20 cellular contexts compared by ENCODE assay signal in the genomic region with DNA sequence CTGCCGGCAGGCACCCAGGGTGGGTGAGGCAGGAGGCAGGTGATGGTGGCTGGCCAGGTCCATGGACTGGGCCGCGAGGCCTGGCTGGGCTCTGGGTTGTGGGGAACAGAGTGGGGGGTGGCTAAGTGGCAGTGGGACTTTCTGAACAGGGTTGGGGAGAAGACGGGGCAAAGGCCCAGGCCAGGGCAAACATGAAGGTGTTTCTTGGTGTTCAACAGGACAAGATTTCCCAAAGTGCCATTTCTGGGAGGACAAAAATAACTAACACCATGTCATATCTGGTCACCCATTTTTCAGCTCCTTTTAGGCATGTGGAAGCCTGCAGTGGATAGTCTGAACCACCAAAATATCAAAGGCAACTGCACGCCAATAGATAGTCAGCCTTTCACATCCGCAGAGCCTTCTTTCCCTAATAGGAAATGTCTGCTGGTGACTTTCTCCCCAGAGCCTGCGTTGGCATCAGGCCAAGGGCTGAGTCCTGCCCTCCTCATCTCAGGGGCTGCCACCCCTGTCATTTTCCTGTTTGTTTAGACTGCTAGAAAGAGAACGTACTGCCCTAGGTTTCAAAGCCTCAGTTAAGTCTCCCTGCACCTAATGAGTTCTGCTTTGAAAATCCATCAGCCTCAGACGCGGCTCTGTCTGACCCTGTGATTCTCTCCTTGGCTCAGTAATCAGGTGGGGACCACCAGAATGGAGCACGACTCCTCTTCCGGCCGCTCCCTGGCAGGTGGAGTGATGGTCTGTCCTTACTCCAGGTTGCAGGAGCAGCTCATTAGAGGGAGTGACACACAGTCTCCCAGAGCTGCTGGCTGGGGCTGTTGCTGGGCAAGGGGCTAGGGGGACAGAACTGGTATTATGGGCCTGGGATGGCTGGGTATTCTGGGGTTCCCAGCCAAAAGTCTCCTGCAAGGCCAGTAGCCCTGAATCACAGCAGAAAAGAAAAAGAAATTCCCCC. TPM values are rescaled to one million over a fixed set of nuclear protein-coding genes. Genes with fewer than 3 reads are reported as not detected.
DNase-seq lines count a peak whose midpoint lies in the region; ATAC-seq and TF ChIP-seq lines count a peak whose summit lies in the region.
"Had no signal": no experiment of that assay in that cellular context is flagged by ENCODE, and none has a peak within 500 bp of the region (broad histone marks: within the 10 kb centered on the region; RNA-seq: fewer than 3 reads in every experiment).

No MANE protein-coding gene starts in this region.

- no peaks in the 10 kb centered on the region for H3K9me3 ChIP-seq in adrenal gland (replicated peaks in 1 of 3)
- H3K9me3 ChIP-seq: HAP-1, uterus had no signal

- intact Hi-C loops in adrenal gland (cut with DNase I), result no loop called here

- no peaks in the 10 kb centered on the region for H3K27me3 ChIP-seq in adrenal gland
- H3K27me3 ChIP-seq: uterus had no signal

- H3K36me3 Mint-ChIP-seq in mesothelial cell of epicardium, result no peaks in the 10 kb centered on the region
- H3K36me3 Mint-ChIP-seq in naive thymus-derived CD8-positive, alpha-beta T cell, result no peaks in the 10 kb centered on the region
- H3K36me3 Mint-ChIP-seq: immature natural killer cell had no signal

- peaks cover 11% of the 10 kb centered on the region for H3K4me1 Mint-ChIP-seq in mesothelial cell of epicardium
- no peaks in the 10 kb centered on the region for H3K4me1 Mint-ChIP-seq in naive thymus-derived CD8-positive, alpha-beta T cell
- H3K4me1 Mint-ChIP-seq: immature natural killer cell had no signal

- H3K27ac Mint-ChIP-seq in mesothelial cell of epicardium, result peak overlapping the region; percentile 18
- no peak overlapping the region for H3K27ac Mint-ChIP-seq in naive thymus-derived CD8-positive, alpha-beta T cell
- H3K27ac Mint-ChIP-seq: T-helper 2 cell treated with Interferon-gamma antibody and Interleukin-4, amounts not matched to agents 5 μg/mL and 100 μg/mL, for 36 hours had no signal

- peaks cover 4% of the 10 kb centered on the region for H3K27me3 Mint-ChIP-seq in mesothelial cell of epicardium (ENCODE audit: low read depth)
- peaks cover 0 to 8% (median 0%) of the 10 kb centered on the region in 5 donors for H3K27me3 Mint-ChIP-seq in naive thymus-derived CD8-positive, alpha-beta T cell

- no peak overlapping the region for H3K4me3 Mint-ChIP-seq in mesothelial cell of epicardium
- H3K4me3 Mint-ChIP-seq in naive thymus-derived CD8-positive, alpha-beta T cell, result no peak overlapping the region
- H3K4me3 Mint-ChIP-seq: IgD-negative memory B cell; immature natural killer cell; T-helper 2 cell treated with Interferon-gamma antibody and Interleukin-4, amounts not matched to agents 5 μg/mL and 100 μg/mL, for 36 hours had no signal

- POLR2A ChIA-PET in naive thymus-derived CD8-positive, alpha-beta T cell (lab: Charles Lee), result no interaction called here

- no peaks in the 10 kb centered on the region for H3K4me1 ChIP-seq in adrenal gland (replicated peaks in 1 of 2)
- H3K4me1 ChIP-seq: HAP-1, uterus had no signal

- H3K27ac ChIP-seq in adrenal gland, result no peak overlapping the region

- H3K36me3 ChIP-seq in adrenal gland (replicated peaks in 1 of 2), result no peaks in the 10 kb centered on the region
- H3K36me3 ChIP-seq: HAP-1, uterus had no signal

- DNase-seq in COLO668 (lab: John Stamatoyannopoulos, UW; ENCODE audit: unreplicated experiment) (peak; percentile 84), NCI-H1105 treated with DMSO at 0.1 percent for 48 hours (lab: John Stamatoyannopoulos, UW) (peak; percentile 67), SHP77 treated with DMSO at 0.1 percent for 48 hours (lab: John Stamatoyannopoulos, UW) (peak; percentile 14), mesothelial cell of epicardium (ENCODE audit: low spot score in 2 of 2, unreplicated experiment in 2 of 2) (no peak), adrenal gland (no peak), NOMO-1 treated with dmso at 0.1 percent for 144 hours (lab: John Stamatoyannopoulos, UW; ENCODE audit: unreplicated experiment) (no peak), OCI-M1 (lab: John Stamatoyannopoulos, UW) (no peak)
- no peak for DNase-seq in naive thymus-derived CD8-positive, alpha-beta T cell
- DNase-seq: activated CD4-positive, alpha-beta T cell treated with anti-CD3 and anti-CD28 coated beads, Interleukin-2, amount 50 U/mL, for 4 hours; cerebellar nuclear complex; foreskin melanocyte; immature natural killer cell; mesendoderm; NCI-H1048; occipital lobe; stimulated activated naive CD4-positive, alpha-beta T cell treated with Interleukin-2 at 50 U/mL for 16 hours; uterus had no signal

- no peak overlapping the region for H3K4me3 ChIP-seq in adrenal gland
- H3K4me3 ChIP-seq: HAP-1, uterus had no signal

- TF ChIP-seq CTCF in mesothelial cell of epicardium (IDR thresholded peaks at IDR 0.05; ENCODE audit: unreplicated experiment) (no peak), adrenal gland (IDR thresholded peaks at IDR 0.05) (no peak)

- no peaks in the 10 kb centered on the region for H3K9me3 Mint-ChIP-seq in mesothelial cell of epicardium
- H3K9me3 Mint-ChIP-seq in naive thymus-derived CD8-positive, alpha-beta T cell, result no peaks in the 10 kb centered on the region
- H3K9me3 Mint-ChIP-seq: IgD-negative memory B cell; T-helper 2 cell treated with Interferon-gamma antibody and Interleukin-4, amounts not matched to agents 5 μg/mL and 100 μg/mL, for 36 hours had no signal

- TF ChIP-seq POLR2A in adrenal gland (IDR thresholded peaks at IDR 0.05), result no peak

- ATAC-seq in naive thymus-derived CD8-positive, alpha-beta T cell, result no peak

- 70 to 79% (median 75%) methylated on average over 13 of the region's 13 CpGs for WGBS in adrenal gland, 4 donors

RNA-seq across cellular contexts. Expression of a gene that starts 27.1 kb away (rescaled TPM):
- 0.07 to 0.18 TPM (median 0.09 TPM) in 3 replicates for total RNA-seq in mesothelial cell of epicardium
- total RNA-seq in adrenal gland, result under 1 TPM in 7 of 8 donors, not detected in 1; 0.13 to 0.43 (median 0.18) TPM
- under 1 TPM; 0.24 to 0.44 (median 0.33) TPM for polyA plus RNA-seq in adrenal gland
- under 1 TPM; 0.14 to 0.65 TPM for total RNA-seq in naive thymus-derived CD8-positive, alpha-beta T cell
- not detected for polyA plus RNA-seq in naive thymus-derived CD8-positive, alpha-beta T cell
- polyA plus RNA-seq: IgD-negative memory B cell, immature natural killer cell had no signal

Comparison
In these comparisons a context has a peak if more than half of its experiments do, and no peak if none do; other contexts are left out.
1. DNase-seq: peak in COLO668 (single experiment), NCI-H1105 treated with DMSO at 0.1 percent for 48 hours (single experiment) and SHP77 treated with DMSO at 0.1 percent for 48 hours (single experiment); none in mesothelial cell of epicardium (0 of 2), adrenal gland (0 of 7), naive thymus-derived CD8-positive, alpha-beta T cell (0 of 10), NOMO-1 treated with dmso at 0.1 percent for 144 hours (single experiment) and OCI-M1 (single experiment).